In genomic region chr20:324177-325042, GRCh38 we compare ENCODE assay signal across 1 cellular context.
TF ChIP-seq lines count a peak whose summit lies in the region.

No MANE protein-coding gene starts in this region.

TF ChIP-seq in K562, 482 proteins besides CTCF, POLR2A, EP300 and RAD21 (continues in another document):
- TF ChIP-seq SMAD1 (IDR thresholded peaks at IDR 0.05; ENCODE audit: low read depth, low read length, partially characterized antibody) (no peak), SIN3A (IDR thresholded peaks at IDR 0.05; ENCODE audit: borderline replicate concordance in 2 of 2, control insufficient read depth in 1 of 2, low read depth in 2 of 2, low read length in 2 of 2) (peak; percentile 27 to 77; a peak in 2 of 4 replicates), ZNF3 (CRISPR knock-in tag; IDR thresholded peaks at IDR 0.05) (no peak), RFX5 (IDR thresholded peaks at IDR 0.05; ENCODE audit: low read depth, low read length) (peak; percentile 68; the same call in 1 of the 2 replicates), ZBTB40 (IDR thresholded peaks at IDR 0.05) (no peak; the same call in 1 of the 2 replicates), ZBTB40 (CRISPR knock-in tag; IDR thresholded peaks at IDR 0.05) (peak; percentile 69; the same call in 1 of the 2 replicates), NCOA1 (IDR thresholded peaks at IDR 0.05; ENCODE audit: low read depth) (no peak), ZBTB8A (IDR thresholded peaks at IDR 0.05; ENCODE audit: partially characterized antibody) (no peak), NR2C2 (CRISPR knock-in tag; IDR thresholded peaks at IDR 0.05) (peak; percentile 67; the same call in 1 of the 2 replicates), NR2C2 (tag; IDR thresholded peaks at IDR 0.05) (no peak), ELF1 (tag; IDR thresholded peaks at IDR 0.05) (no peak), ZC3H8 (IDR thresholded peaks at IDR 0.05) (no peak), GTF2B (IDR thresholded peaks at IDR 0.05; ENCODE audit: extremely low read depth, insufficient read length) (no peak), MNT (conservative IDR thresholded peaks at IDR 0.05) (peak; percentile 99), JUN (IDR thresholded peaks at IDR 0.05; ENCODE audit: borderline replicate concordance, low read depth, low read length) (peak; percentile 48; the same call in 1 of the 2 replicates), JUN (CRISPR knock-in tag; IDR thresholded peaks at IDR 0.05; ENCODE audit: borderline replicate concordance) (peak; percentile 94; the same call in 1 of the 2 replicates), SUPT5H (IDR thresholded peaks at IDR 0.05) (peak; percentile 60), EHMT2 (IDR thresholded peaks at IDR 0.05) (no peak), ZNF324 (CRISPR knock-in tag; IDR thresholded peaks at IDR 0.05) (no peak), ZNF561 (CRISPR knock-in tag; conservative IDR thresholded peaks at IDR 0.05) (no peak), SRSF7 (optimal IDR thresholded peaks at IDR 0.05; ENCODE audit: low read depth, low read length) (no peak), GATAD2B (IDR thresholded peaks at IDR 0.05; ENCODE audit: borderline replicate concordance) (no peak), MCM3 (IDR thresholded peaks at IDR 0.05) (no peak), TCF7L2 (IDR thresholded peaks at IDR 0.05; ENCODE audit: low read depth, low read length) (no peak), MTA3 (IDR thresholded peaks at IDR 0.05; ENCODE audit: borderline replicate concordance) (peak; percentile 81), ZNF224 (CRISPR knock-in tag; IDR thresholded peaks at IDR 0.05) (peak; percentile 92), POLR2AphosphoS5 (IDR thresholded peaks at IDR 0.05; ENCODE audit: control insufficient read depth, insufficient read depth, low read depth, low read length) (peak; percentile 38; the same call in 1 of the 2 replicates), CUX1 (CRISPR knock-in tag; IDR thresholded peaks at IDR 0.05) (no peak), XRCC4 (IDR thresholded peaks at IDR 0.05; ENCODE audit: extremely low read depth, insufficient read depth, insufficient read length) (no peak), ZNF146 (CRISPR knock-in tag; IDR thresholded peaks at IDR 0.05; ENCODE audit: unreplicated experiment) (no peak), HDAC8 (tag; IDR thresholded peaks at IDR 0.05) (no peak), ZNF140 (CRISPR knock-in tag; IDR thresholded peaks at IDR 0.05) (no peak), YBX1 (IDR thresholded peaks at IDR 0.05) (no peak), EWSR1 (IDR thresholded peaks at IDR 0.05; ENCODE audit: borderline replicate concordance, low read depth, partially characterized antibody) (no peak), STAT5B (CRISPR knock-in tag; IDR thresholded peaks at IDR 0.05) (no peak), FOXA3 (CRISPR knock-in tag; conservative IDR thresholded peaks at IDR 0.05 in 1 of 2, IDR thresholded peaks at IDR 0.05 in 1 of 2) (peak in 1 of 2 experiments; percentile 84; a peak in 1 of 4 replicates), MITF (IDR thresholded peaks at IDR 0.05) (peak; percentile 78; the same call in 1 of the 2 replicates), SOX6 (IDR thresholded peaks at IDR 0.05) (peak; percentile 37; the same call in 1 of the 2 replicates), ZBTB43 (CRISPR knock-in tag; IDR thresholded peaks at IDR 0.05) (peak; percentile 87; the same call in 1 of the 2 replicates), ZNF134 (CRISPR knock-in tag; conservative IDR thresholded peaks at IDR 0.05) (no peak), LCOR (CRISPR knock-in tag; IDR thresholded peaks at IDR 0.05) (peak; percentile 65; the same call in 1 of the 2 replicates), KLF13 (tag; IDR thresholded peaks at IDR 0.05; ENCODE audit: borderline replicate concordance, low read depth) (peak; percentile 81), ZBED1 (IDR thresholded peaks at IDR 0.05) (no peak), HNRNPK (IDR thresholded peaks at IDR 0.05; ENCODE audit: low read depth, low read length, poor library complexity, severe bottlenecking) (no peak), TFAP4 (CRISPR knock-in tag; IDR thresholded peaks at IDR 0.05; ENCODE audit: borderline replicate concordance) (peak; percentile 80; the same call in 1 of the 2 replicates)
